ENCODE assay signal across 21 cellular contexts in genomic region chr11:125945011-125945796, GRCh38. TPM values are rescaled to one million over a fixed set of nuclear protein-coding genes. Genes with fewer than 3 reads are reported as not detected.
DNase-seq lines count a peak whose midpoint lies in the region; ATAC-seq, FAIRE-seq and TF ChIP-seq lines count a peak whose summit lies in the region.
"Had no signal": no experiment of that assay in that cellular context is flagged by ENCODE, and none has a peak within 500 bp of the region (broad histone marks: within the 10 kb centered on the region; RNA-seq: fewer than 3 reads in every experiment).

No MANE protein-coding gene starts in this region.

- H4K20me1 ChIP-seq in BLaER1 treated with 17β-estradiol and CSF1 and Interleukin-3, amounts not matched to agents 10 nM and 100 nM: no peaks in the 10 kb centered on the region; a peak in 1 of 22 replicates
- H4K20me1 ChIP-seq in K562 (replicated peaks; ENCODE audit: control insufficient read depth, insufficient read depth, low read length): peaks cover 5% of the 10 kb centered on the region

- H2AFZ ChIP-seq in K562 (ENCODE audit: low read depth, low read length): no peak overlapping the region

- H3K4me2 ChIP-seq in BLaER1 treated with 17β-estradiol and CSF1 and Interleukin-3, amounts not matched to agents 10 nM and 100 nM: peak overlapping the region in 8 of 11 experiments; percentile 12 to 41 (median 24); a peak in 7 of 22 replicates
- no peak overlapping the region; the same call in 1 of the 2 replicates for H3K4me2 ChIP-seq in K562 (ENCODE audit: insufficient read depth, low read length)

- peaks cover 15% of the 10 kb centered on the region for H3K27me3 Mint-ChIP-seq in osteocyte (ENCODE audit: unreplicated experiment)
- H3K27me3 Mint-ChIP-seq: CD4-positive, alpha-beta T cell had no signal

- H3K9me3 ChIP-seq in BLaER1 treated with 17β-estradiol and CSF1 and Interleukin-3, amounts not matched to agents 10 nM and 100 nM (replicated peaks in 1 of 11): no peaks in the 10 kb centered on the region
- H3K9me3 ChIP-seq in K562 (replicated peaks; ENCODE audit: control insufficient read depth, insufficient read depth, low read depth, low read length): no peaks in the 10 kb centered on the region

- FAIRE-seq in K562 (lab: Jason Lieb, UNC): peak; percentile 6

- H3K9ac ChIP-seq in BLaER1 treated with 17β-estradiol and CSF1 and Interleukin-3, amounts not matched to agents 10 nM and 100 nM: no peak overlapping the region
- no peak overlapping the region for H3K9ac ChIP-seq in K562 (ENCODE audit: insufficient read depth in 1 of 2, low read depth in 2 of 2, low read length in 2 of 2)

- no peak overlapping the region for H3K27ac ChIP-seq in BLaER1 treated with 17β-estradiol and CSF1 and Interleukin-3, amounts not matched to agents 10 nM and 100 nM
- H3K27ac ChIP-seq in K562 (ENCODE audit: extremely low read depth, low read depth, low read length): no peak overlapping the region

- intact Hi-C loops in K562 (cut with micrococcal nuclease): no loop called here

- H3K9me1 ChIP-seq in K562 (ENCODE audit: control insufficient read depth, insufficient read depth, low read length): no peaks in the 10 kb centered on the region

- no peaks in the 10 kb centered on the region for H3K36me3 Mint-ChIP-seq in osteocyte (ENCODE audit: unreplicated experiment)

- POLR2A ChIA-PET in K562 (lab: Yijun Ruan, JAX): interaction anchor here (0.6 to 1.2 kb wide), 3 partner anchors 14 to 358 kb away, joined by 3 to 4 read pairs (median 4); partner anchors contain the start of gene DCPS

- in situ Hi-C loops in K562 (cut with MboI): no loop called here

- no peaks in the 10 kb centered on the region for H3K79me2 ChIP-seq in K562 (ENCODE audit: control insufficient read depth, insufficient read depth, low read length)

- TF ChIP-seq RAD21 in K562 (CRISPR knock-in tag; conservative IDR thresholded peaks at IDR 0.05 in 1 of 2, IDR thresholded peaks at IDR 0.05 in 1 of 2): no peak

- no peaks in the 10 kb centered on the region for H3K36me3 ChIP-seq in BLaER1 treated with 17β-estradiol and CSF1 and Interleukin-3, amounts not matched to agents 10 nM and 100 nM
- no peaks in the 10 kb centered on the region for H3K36me3 ChIP-seq in K562 (ENCODE audit: control insufficient read depth, insufficient read depth, low read length)

- no peak for TF ChIP-seq EP300 in K562 (IDR thresholded peaks at IDR 0.05; ENCODE audit: low read length)

- no peaks in the 10 kb centered on the region for H3K27me3 ChIP-seq in BLaER1 treated with 17β-estradiol and CSF1 and Interleukin-3, amounts not matched to agents 10 nM and 100 nM
- peaks cover 34 to 76% of the 10 kb centered on the region in 2 experiments for H3K27me3 ChIP-seq in K562 (ENCODE audit: control insufficient read depth in 2 of 2, insufficient read depth in 2 of 2, low read length in 2 of 2)

- H3K4me3 ChIP-seq in BLaER1 treated with 17β-estradiol and CSF1 and Interleukin-3, amounts not matched to agents 10 nM and 100 nM: no peak overlapping the region
- H3K4me3 ChIP-seq in K562: no peak overlapping the region

- peaks cover 0 to 65% (median 53%) of the 10 kb centered on the region in 10 experiments; a peak in 18 of 20 replicates for H3K4me1 ChIP-seq in BLaER1 treated with 17β-estradiol and CSF1 and Interleukin-3, amounts not matched to agents 10 nM and 100 nM
- peaks cover 2 to 20% of the 10 kb centered on the region in 2 experiments; a peak in 3 of 5 replicates for H3K4me1 ChIP-seq in K562 (replicated peaks in 1 of 2; ENCODE audit: control insufficient read depth in 2 of 2, insufficient read depth in 2 of 2, low read length in 2 of 2)

- CTCF ChIA-PET in K562 (lab: Yijun Ruan, JAX; ENCODE audit: low intra/inter-chr PET ratio): no interaction called here

- BruUV-seq in K562 (replicated peaks; lab: Mats Ljungman, UMichigan): no TSS peak

- no peak overlapping the region for H3K27ac Mint-ChIP-seq in osteocyte (ENCODE audit: unreplicated experiment)
- H3K27ac Mint-ChIP-seq: CD4-positive, alpha-beta T cell had no signal

- no peak for TF ChIP-seq CTCF in K562 (IDR thresholded peaks at IDR 0.05 in 2 of 3, conservative IDR thresholded peaks at IDR 0.05 in 1 of 3; ENCODE audit: insufficient read depth in 2 of 3, low read depth in 1 of 3, low read length in 3 of 3)
- no peak for TF ChIP-seq CTCF in osteocyte (IDR thresholded peaks at IDR 0.05)

- 0% methylated on average over 15 of the region's 15 CpGs for WGBS in K562 (ENCODE audit: insufficient coverage, low coverage, missing lambda C conversion rate)

- DNase-seq in DMS53 treated with DMSO at 0.1 percent for 48 hours (lab: John Stamatoyannopoulos, UW; ENCODE audit: unreplicated experiment): peak; percentile 41
- peak in 1 of 4 experiments; percentile 23 for DNase-seq in K562 (ENCODE audit: extremely low read depth in 1 of 4, low spot score in 3 of 4)
- DNase-seq in osteocyte (ENCODE audit: extremely low spot score, unreplicated experiment): peak; percentile 54
- DNase-seq in COLO668 (lab: John Stamatoyannopoulos, UW; ENCODE audit: unreplicated experiment): no peak
- no peak for DNase-seq in stimulated activated CD4-positive, alpha-beta T cell treated with anti-CD3 and anti-CD28 coated beads, Interleukin-15, amount 100 ng/mL, for 24 hours
- DNase-seq in NCI-H2171 (lab: John Stamatoyannopoulos, UW): no peak
- DNase-seq: CD4-positive, alpha-beta T cell; NCI-H1417 treated with DMSO at 0.1 percent for 48 hours; NCI-H2029 treated with DMSO at 0.1 percent for 48 hours; NCI-H82; RPMI8226; SHP77 treated with DMSO at 0.1 percent for 48 hours; T-helper 1 cell had no signal

- no peaks in the 10 kb centered on the region for H3K9me3 Mint-ChIP-seq in osteocyte (ENCODE audit: unreplicated experiment)
- H3K9me3 Mint-ChIP-seq: CD4-positive, alpha-beta T cell had no signal

- no peak overlapping the region for H3K4me3 Mint-ChIP-seq in osteocyte (ENCODE audit: unreplicated experiment)
- H3K4me3 Mint-ChIP-seq: CD4-positive, alpha-beta T cell had no signal

- no peak for TF ChIP-seq POLR2A in K562 (conservative IDR thresholded peaks at IDR 0.05)

- ATAC-seq in K562 (no peak), GM18858 (IDR thresholded peaks at IDR 0.05; ENCODE audit: unreplicated experiment) (no peak)
- ATAC-seq: PC-3, SK-N-SH treated with all-trans-retinoic acid at 6 μM for 48 hours had no signal

- H3K4me1 Mint-ChIP-seq in osteocyte (ENCODE audit: unreplicated experiment): peaks cover 4% of the 10 kb centered on the region

RNA-seq across cellular contexts. Expression of gene VSIG10L2, which starts 0.6 kb away (rescaled TPM):
- total RNA-seq in K562 (2011; cell fraction: chromatin; rRNA removed; ENCODE audit: low replicate concordance): not detected in 2 replicates
- total RNA-seq in K562 (2011; cell fraction: nucleolus; rRNA removed): not detected in 2 replicates
- not detected in 2 replicates for total RNA-seq in K562 (2011; cell fraction: nucleoplasm; rRNA removed)
- total RNA-seq in K562 (2014; rRNA removed) (not detected in 2 replicates), K562 (2014; rRNA removed; fragmentation: Illumina TruSeq; extraction: Trizol) (not detected in 2 replicates), K562 (2015; rRNA removed; fragmentation: Illumina TruSeq; extraction: Trizol) (not detected in 2 replicates), K562 (2021) (not detected in 2 replicates), osteocyte (not detected in 2 replicates)
- polyA plus RNA-seq in K562 (2011; rRNA removed) (not detected in 2 replicates), K562 (2014; fragmentation: Illumina TruSeq; extraction: Trizol) (not detected in 2 replicates), K562 (2014; fragmentation: Nextera tagmentation; extraction: Ambion mirVana) (not detected), K562 (2014; rRNA removed) (not detected in 2 replicates)
- polyA plus RNA-seq in K562 (2011; cell fraction: cytosol; rRNA removed): not detected in 2 replicates
- not detected in 2 replicates for polyA plus RNA-seq in K562 (2011; cell fraction: nucleus; rRNA removed)
- polyA plus RNA-seq in K562 (2012): not detected in 2 replicates
- not detected in 2 replicates for polyA minus RNA-seq in K562 (2011; rRNA and poly(A)+ RNA removed)
- not detected in 2 replicates for polyA minus RNA-seq in K562 (2011; cell fraction: cytosol; rRNA and poly(A)+ RNA removed)
- polyA minus RNA-seq in K562 (2011; cell fraction: nucleus; rRNA and poly(A)+ RNA removed): not detected in 2 replicates
- total RNA-seq: CD4-positive, alpha-beta T cell; H4; M059J; PC-3 had no signal
- polyA plus RNA-seq: AG04450 had no signal

RNA-seq across cellular contexts. Expression of gene DDX25, which starts 40.9 kb away (rescaled TPM):
- not detected in 2 replicates for total RNA-seq in K562 (2011; cell fraction: chromatin; rRNA removed; ENCODE audit: low replicate concordance)
- not detected in 2 replicates for total RNA-seq in K562 (2011; cell fraction: nucleolus; rRNA removed)
- not detected in 2 replicates for total RNA-seq in K562 (2011; cell fraction: nucleoplasm; rRNA removed)
- total RNA-seq in K562 (2014; rRNA removed) (not detected in 2 replicates), K562 (2014; rRNA removed; fragmentation: Illumina TruSeq; extraction: Trizol) (not detected in 2 replicates), K562 (2015; rRNA removed; fragmentation: Illumina TruSeq; extraction: Trizol) (not detected in 2 replicates), K562 (2021) (not detected in 2 replicates), osteocyte (not detected in 2 replicates)
- polyA plus RNA-seq in K562 (2011; rRNA removed) (not detected in 2 replicates), K562 (2014; fragmentation: Illumina TruSeq; extraction: Trizol) (not detected in 2 replicates), K562 (2014; fragmentation: Nextera tagmentation; extraction: Ambion mirVana) (not detected), K562 (2014; rRNA removed) (not detected in 2 replicates)
- polyA plus RNA-seq in K562 (2011; cell fraction: cytosol; rRNA removed): not detected in 2 replicates
- polyA plus RNA-seq in K562 (2011; cell fraction: nucleus; rRNA removed): not detected in 2 replicates
- not detected in 2 replicates for polyA plus RNA-seq in K562 (2012)
- polyA minus RNA-seq in K562 (2011; rRNA and poly(A)+ RNA removed): not detected in 2 replicates
- not detected in 2 replicates for polyA minus RNA-seq in K562 (2011; cell fraction: cytosol; rRNA and poly(A)+ RNA removed)
- polyA minus RNA-seq in K562 (2011; cell fraction: nucleus; rRNA and poly(A)+ RNA removed): not detected in 2 replicates
- total RNA-seq: CD4-positive, alpha-beta T cell; H4; HT-29; M059J; PC-3 had no signal
- polyA plus RNA-seq: AG04450 had no signal

RNA-seq across cellular contexts. Expression of gene PUS3, which starts 42.2 kb away (rescaled TPM):
- total RNA-seq in K562 (2011; cell fraction: chromatin; rRNA removed; ENCODE audit: low replicate concordance): 10.6 and 25.6 TPM in 2 replicates
- 11.3 and 13.7 TPM in 2 replicates for total RNA-seq in K562 (2011; cell fraction: nucleolus; rRNA removed)
- total RNA-seq in K562 (2011; cell fraction: nucleoplasm; rRNA removed): 16.8 and 17.2 TPM in 2 replicates
- total RNA-seq in K562 (2014; rRNA removed): 16.4 and 18.4 TPM in 2 replicates
- total RNA-seq in K562 (2014; rRNA removed; fragmentation: Illumina TruSeq; extraction: Trizol): 40.6 and 46.2 TPM in 2 replicates
- 28.4 and 35.9 TPM in 2 replicates for total RNA-seq in K562 (2015; rRNA removed; fragmentation: Illumina TruSeq; extraction: Trizol)
- total RNA-seq in K562 (2021): 19.1 and 22.5 TPM in 2 replicates
- 7.8 and 16.5 TPM in 2 replicates for polyA plus RNA-seq in K562 (2011; rRNA removed)
- polyA plus RNA-seq in K562 (2011; cell fraction: cytosol; rRNA removed): 7.4 and 7.9 TPM in 2 replicates
- 6.6 and 7.6 TPM in 2 replicates for polyA plus RNA-seq in K562 (2011; cell fraction: nucleus; rRNA removed)
- polyA plus RNA-seq in K562 (2012): 14.0 and 26.5 TPM in 2 replicates
- 25.9 and 39.0 TPM in 2 replicates for polyA plus RNA-seq in K562 (2014; fragmentation: Illumina TruSeq; extraction: Trizol)
- 10 to 100 TPM; 39.6 to 49.2 TPM for polyA plus RNA-seq in K562 (2014; fragmentation: Nextera tagmentation; extraction: Ambion mirVana)
- polyA plus RNA-seq in K562 (2014; rRNA removed): 15.6 and 25.4 TPM in 2 replicates
- polyA minus RNA-seq in K562 (2011; rRNA and poly(A)+ RNA removed): 18.8 and 25.5 TPM in 2 replicates
- 7.5 and 8.6 TPM in 2 replicates for polyA minus RNA-seq in K562 (2011; cell fraction: cytosol; rRNA and poly(A)+ RNA removed)
- polyA minus RNA-seq in K562 (2011; cell fraction: nucleus; rRNA and poly(A)+ RNA removed): 4.8 and 5.3 TPM in 2 replicates
- total RNA-seq in osteocyte: 10.5 and 14.6 TPM in 2 replicates

RNA-seq across cellular contexts. Expression of gene HYLS1, which starts 57.7 kb away (rescaled TPM):
- total RNA-seq in K562 (2011; cell fraction: chromatin; rRNA removed; ENCODE audit: low replicate concordance): 1.2 and 2.6 TPM in 2 replicates
- total RNA-seq in K562 (2011; cell fraction: nucleolus; rRNA removed): 1.5 and 1.6 TPM in 2 replicates
- 1.6 TPM in 2 replicates for total RNA-seq in K562 (2011; cell fraction: nucleoplasm; rRNA removed)
- 3.3 and 3.8 TPM in 2 replicates for total RNA-seq in K562 (2014; rRNA removed)
- 4.8 and 5.7 TPM in 2 replicates for total RNA-seq in K562 (2014; rRNA removed; fragmentation: Illumina TruSeq; extraction: Trizol)
- total RNA-seq in K562 (2015; rRNA removed; fragmentation: Illumina TruSeq; extraction: Trizol): 5.1 and 5.6 TPM in 2 replicates
- 2.7 and 3.6 TPM in 2 replicates for total RNA-seq in K562 (2021)
- polyA plus RNA-seq in K562 (2011; rRNA removed): 1.1 and 3.2 TPM in 2 replicates
- 0.71 and 1.0 TPM in 2 replicates for polyA plus RNA-seq in K562 (2011; cell fraction: cytosol; rRNA removed)
- 0.73 and 1.6 TPM in 2 replicates for polyA plus RNA-seq in K562 (2011; cell fraction: nucleus; rRNA removed)
- 3.0 and 5.3 TPM in 2 replicates for polyA plus RNA-seq in K562 (2012)
- polyA plus RNA-seq in K562 (2014; fragmentation: Illumina TruSeq; extraction: Trizol): 3.8 and 5.1 TPM in 2 replicates
- 1 to 10 TPM; 7.4 to 8.2 TPM for polyA plus RNA-seq in K562 (2014; fragmentation: Nextera tagmentation; extraction: Ambion mirVana)
- polyA plus RNA-seq in K562 (2014; rRNA removed): 3.2 and 4.6 TPM in 2 replicates
- 0.99 and 2.9 TPM in 2 replicates for polyA minus RNA-seq in K562 (2011; rRNA and poly(A)+ RNA removed)
- polyA minus RNA-seq in K562 (2011; cell fraction: cytosol; rRNA and poly(A)+ RNA removed): 0.76 TPM in 1 of 2 replicates, not detected in the other
- 0.44 and 0.67 TPM in 2 replicates for polyA minus RNA-seq in K562 (2011; cell fraction: nucleus; rRNA and poly(A)+ RNA removed)
- 4.5 and 5.1 TPM in 2 replicates for total RNA-seq in osteocyte

Comparison
In these comparisons a context has a peak if more than half of its experiments do, and no peak if none do; other contexts are left out.
1. DNase-seq: peak in DMS53 treated with DMSO at 0.1 percent for 48 hours (single experiment) and osteocyte (single experiment); none in COLO668 (single experiment), stimulated activated CD4-positive, alpha-beta T cell treated with anti-CD3 and anti-CD28 coated beads, Interleukin-15, amount 100 ng/mL, for 24 hours (single experiment) and NCI-H2171 (single experiment).